Comparison of ENCODE assay signal across 8 cellular contexts in genomic region chr3:194137314-194138097, GRCh38.
A peak's percentile ranks its signal among the peaks of the same experiment; 100 is the strongest.
DNase-seq lines count a peak whose midpoint lies in the region; ATAC-seq and TF ChIP-seq lines count a peak whose summit lies in the region.

No MANE protein-coding gene starts in this region.

- peaks cover 68% of the 10 kb centered on the region for H3K27me3 Mint-ChIP-seq in stimulated activated naive CD8-positive, alpha-beta T cell treated with anti-CD3 and anti-CD28 coated beads, Interleukin-15, amount 100 ng/mL, for 72 hours

- peak; percentile 28 for TF ChIP-seq CTCF in HEK293 (tag by site-specific recombination; IDR thresholded peaks at IDR 0.05)

- peak overlapping the region; percentile 90 to 92 for H3K4me3 Mint-ChIP-seq in stimulated activated naive CD8-positive, alpha-beta T cell treated with anti-CD3 and anti-CD28 coated beads, Interleukin-15, amount 100 ng/mL, for 72 hours

- peak overlapping the region; percentile 93 for H3K4me3 ChIP-seq in HEK293 (ENCODE audit: low read depth, low read length)

- no peaks in the 10 kb centered on the region for H3K9me3 Mint-ChIP-seq in stimulated activated naive CD8-positive, alpha-beta T cell treated with anti-CD3 and anti-CD28 coated beads, Interleukin-15, amount 100 ng/mL, for 72 hours

- peaks cover 5 to 26% of the 10 kb centered on the region in 2 experiments; a peak in 2 of 3 replicates for H3K36me3 ChIP-seq in HEK293 (ENCODE audit: control insufficient read depth in 2 of 2, insufficient read depth in 1 of 2, low read length in 2 of 2)

- ATAC-seq in stimulated activated naive CD8-positive, alpha-beta T cell treated with anti-CD3 and anti-CD28 coated beads, Interleukin-15, amount 100 ng/mL, for 72 hours: peak; percentile 13

- CTCF ChIA-PET in HEK293 (lab: Yijun Ruan, JAX): interaction anchor here (0.7 to 5.1 kb wide), 6 partner anchors 145 to 357 kb away, joined by 3 to 21 read pairs (median 4); no protein-coding TSS in a partner anchor

- H3K27ac Mint-ChIP-seq in stimulated activated naive CD8-positive, alpha-beta T cell treated with anti-CD3 and anti-CD28 coated beads, Interleukin-15, amount 100 ng/mL, for 72 hours: no peak overlapping the region

- peaks cover 61% of the 10 kb centered on the region for H3K4me1 Mint-ChIP-seq in stimulated activated naive CD8-positive, alpha-beta T cell treated with anti-CD3 and anti-CD28 coated beads, Interleukin-15, amount 100 ng/mL, for 72 hours

- H3K4me1 ChIP-seq in HEK293 (ENCODE audit: control insufficient read depth, insufficient read depth, low read length): peaks cover 9% of the 10 kb centered on the region

- POLR2A ChIA-PET in HEK293 (lab: Yijun Ruan, JAX): interaction anchor here (1.1 to 9.5 kb wide), 9 partner anchors 13 to 356 kb away, joined by 3 to 145 read pairs (median 4); no protein-coding TSS in a partner anchor

- DNase-seq in NCI-H2081 (lab: John Stamatoyannopoulos, UW) (peak; percentile 64 to 84), NCI-H2081 treated with DMSO at 0.1 percent for 48 hours (lab: John Stamatoyannopoulos, UW) (no peak), NCI-H1105 (lab: John Stamatoyannopoulos, UW) (peak; percentile 60), ecto neural progenitor cell (ENCODE audit: low spot score) (peak; percentile 76), medulla oblongata (ENCODE audit: extremely low spot score) (peak; percentile 42)
- DNase-seq in activated CD4-positive, alpha-beta T cell treated with anti-CD3 and anti-CD28 coated beads for 1 hour: peak; percentile 30
- DNase-seq in stimulated activated naive CD8-positive, alpha-beta T cell treated with anti-CD3 and anti-CD28 coated beads, Interleukin-15, amount 100 ng/mL, for 72 hours: peak; percentile 45 to 58

- H3K9me3 ChIP-seq in HEK293 (ENCODE audit: control insufficient read depth, insufficient read depth, low read depth, low read length): no peaks in the 10 kb centered on the region

- H3K27ac ChIP-seq in HEK293 (ENCODE audit: extremely low read depth, low read depth, low read length): peak overlapping the region; percentile 100

TF ChIP-seq in HEK293, 187 proteins besides CTCF, POLR2A, EP300 and RAD21 (continues in another document):
- TF ChIP-seq PRDM6 (tag by site-specific recombination; IDR thresholded peaks at IDR 0.05): no peak
- TF ChIP-seq ZNF404 (tag by site-specific recombination; IDR thresholded peaks at IDR 0.05): no peak
- no peak for TF ChIP-seq ZNF148 (tag by site-specific recombination; IDR thresholded peaks at IDR 0.05; ENCODE audit: borderline replicate concordance)
- TF ChIP-seq KLF16 (tag by site-specific recombination; IDR thresholded peaks at IDR 0.05): no peak
- TF ChIP-seq ZNF623 (tag by site-specific recombination; IDR thresholded peaks at IDR 0.05): no peak
- no peak for TF ChIP-seq ZNF202 (tag by site-specific recombination; IDR thresholded peaks at IDR 0.05; ENCODE audit: borderline replicate concordance)
- TF ChIP-seq ZNF830 (tag by site-specific recombination; IDR thresholded peaks at IDR 0.05; ENCODE audit: low read depth): no peak
- TF ChIP-seq ZNF555 (tag by site-specific recombination; conservative IDR thresholded peaks at IDR 0.05): no peak
- TF ChIP-seq ZNF280C (tag by site-specific recombination; IDR thresholded peaks at IDR 0.05): no peak
- TF ChIP-seq WT1 (tag by site-specific recombination; IDR thresholded peaks at IDR 0.05): peak; percentile 53
- TF ChIP-seq ZNF174 (tag by site-specific recombination; IDR thresholded peaks at IDR 0.05): no peak
- TF ChIP-seq ZNF362 (tag by site-specific recombination; IDR thresholded peaks at IDR 0.05): peak; percentile 44; the same call in 1 of the 2 replicates
- TF ChIP-seq ZNF266 (tag by site-specific recombination; IDR thresholded peaks at IDR 0.05; ENCODE audit: low read depth): no peak
- peak; percentile 88 for TF ChIP-seq ZBTB26 (tag by site-specific recombination; optimal IDR thresholded peaks at IDR 0.05)
- TF ChIP-seq ZBTB10 (tag by site-specific recombination; IDR thresholded peaks at IDR 0.05): no peak
